In the genomic region with DNA sequence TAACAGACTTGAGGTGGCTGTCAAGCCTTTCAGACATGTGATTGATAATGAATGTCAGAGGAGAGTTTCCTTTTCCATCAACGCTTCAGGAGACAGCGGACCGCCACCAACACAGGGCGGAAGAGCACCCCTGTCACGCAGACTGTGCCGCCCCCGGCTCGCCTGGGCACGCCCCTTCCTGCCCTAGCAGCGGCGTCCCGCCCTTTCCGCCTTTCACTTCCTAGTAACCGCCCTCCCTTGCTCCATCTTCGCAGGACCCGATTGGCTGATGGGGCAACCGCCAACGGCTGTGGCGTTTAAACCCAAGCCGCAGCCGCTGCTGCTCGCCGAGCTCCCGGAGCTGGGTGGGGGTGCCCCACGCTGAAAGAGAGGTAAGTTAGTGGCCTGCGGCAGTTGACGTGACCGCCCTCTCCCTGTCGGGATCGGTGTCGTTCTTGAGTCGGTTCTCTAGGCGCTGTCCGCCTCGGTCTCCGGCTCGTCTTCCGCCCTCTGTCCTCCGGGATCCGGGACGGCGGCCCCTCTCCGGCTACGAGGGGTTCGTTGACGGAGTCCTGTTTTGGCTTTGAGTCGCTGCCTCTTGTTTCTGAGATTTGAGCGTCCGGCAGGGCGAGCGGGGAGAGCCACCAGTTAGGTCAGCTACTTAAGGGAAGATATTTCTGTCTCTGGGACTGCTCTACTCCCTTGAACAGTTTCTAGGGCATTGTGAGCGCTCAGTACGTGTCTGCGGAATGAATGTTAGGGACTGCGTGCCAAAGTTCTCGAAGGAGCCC, we compare ENCODE assay signal across 8 cellular contexts. TPM values are rescaled to one million over a fixed set of nuclear protein-coding genes. Genes with fewer than 3 reads are reported as not detected.
A peak's percentile ranks its signal among the peaks of the same experiment; 100 is the strongest.
DNase-seq lines count a peak whose midpoint lies in the region; ATAC-seq and TF ChIP-seq lines count a peak whose summit lies in the region.

A gene with protein sequence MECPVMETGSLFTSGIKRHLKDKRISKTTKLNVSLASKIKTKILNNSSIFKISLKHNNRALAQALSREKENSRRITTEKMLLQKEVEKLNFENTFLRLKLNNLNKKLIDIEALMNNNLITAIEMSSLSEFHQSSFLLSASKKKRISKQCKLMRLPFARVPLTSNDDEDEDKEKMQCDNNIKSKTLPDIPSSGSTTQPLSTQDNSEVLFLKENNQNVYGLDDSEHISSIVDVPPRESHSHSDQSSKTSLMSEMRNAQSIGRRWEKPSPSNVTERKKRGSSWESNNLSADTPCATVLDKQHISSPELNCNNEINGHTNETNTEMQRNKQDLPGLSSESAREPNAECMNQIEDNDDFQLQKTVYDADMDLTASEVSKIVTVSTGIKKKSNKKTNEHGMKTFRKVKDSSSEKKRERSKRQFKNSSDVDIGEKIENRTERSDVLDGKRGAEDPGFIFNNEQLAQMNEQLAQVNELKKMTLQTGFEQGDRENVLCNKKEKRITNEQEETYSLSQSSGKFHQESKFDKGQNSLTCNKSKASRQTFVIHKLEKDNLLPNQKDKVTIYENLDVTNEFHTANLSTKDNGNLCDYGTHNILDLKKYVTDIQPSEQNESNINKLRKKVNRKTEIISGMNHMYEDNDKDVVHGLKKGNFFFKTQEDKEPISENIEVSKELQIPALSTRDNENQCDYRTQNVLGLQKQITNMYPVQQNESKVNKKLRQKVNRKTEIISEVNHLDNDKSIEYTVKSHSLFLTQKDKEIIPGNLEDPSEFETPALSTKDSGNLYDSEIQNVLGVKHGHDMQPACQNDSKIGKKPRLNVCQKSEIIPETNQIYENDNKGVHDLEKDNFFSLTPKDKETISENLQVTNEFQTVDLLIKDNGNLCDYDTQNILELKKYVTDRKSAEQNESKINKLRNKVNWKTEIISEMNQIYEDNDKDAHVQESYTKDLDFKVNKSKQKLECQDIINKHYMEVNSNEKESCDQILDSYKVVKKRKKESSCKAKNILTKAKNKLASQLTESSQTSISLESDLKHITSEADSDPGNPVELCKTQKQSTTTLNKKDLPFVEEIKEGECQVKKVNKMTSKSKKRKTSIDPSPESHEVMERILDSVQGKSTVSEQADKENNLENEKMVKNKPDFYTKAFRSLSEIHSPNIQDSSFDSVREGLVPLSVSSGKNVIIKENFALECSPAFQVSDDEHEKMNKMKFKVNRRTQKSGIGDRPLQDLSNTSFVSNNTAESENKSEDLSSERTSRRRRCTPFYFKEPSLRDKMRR (plus strand): TSS at position 326 of the 770 bp plus-strand sequence. CDS start 6,769 bp downstream, outside the sequence.

- H3K4me3 ChIP-seq in H7 (ENCODE audit: insufficient read depth, low read depth, low read length), result peak within 1 kb of the TSS; percentile 89
- H3K4me3 ChIP-seq in Loucy (ENCODE audit: low read length, poor library complexity, severe bottlenecking), result peak within 1 kb of the TSS; percentile 94
- peak within 1 kb of the TSS; percentile 96 for H3K4me3 ChIP-seq in RWPE2 (ENCODE audit: severe bottlenecking)
- H3K4me3 ChIP-seq in naive thymus-derived CD4-positive, alpha-beta T cell (ENCODE audit: low read length), result peak within 1 kb of the TSS; percentile 74

- peaks cover 5% of the 10 kb centered on the region for H3K27me3 Mint-ChIP-seq in activated T-helper 17 cell treated with anti-CD3 and anti-CD28 coated beads, Interleukin-2, amount 50 U/mL, for 72 hours
- peaks cover 0 to 1% (median 0%) of the 10 kb centered on the region in 5 donors for H3K27me3 Mint-ChIP-seq in naive thymus-derived CD4-positive, alpha-beta T cell
- no peaks in the 10 kb centered on the region for H3K27me3 Mint-ChIP-seq in stimulated activated memory B cell treated with anti-CD40 and anti-IgM and Interleukin-4, amounts not matched to agents 10 μg/mL and 1 μg/mL and 100 μg/mL, for 72 hours

- H3K36me3 ChIP-seq in H7 (replicated peaks; ENCODE audit: control insufficient read depth, insufficient read depth, low read length) (no peaks in the 10 kb centered on the region), Loucy (ENCODE audit: insufficient read depth, low read length) (no peaks in the 10 kb centered on the region), RWPE2 (ENCODE audit: low read depth) (no peaks in the 10 kb centered on the region)
- H3K36me3 ChIP-seq in naive thymus-derived CD4-positive, alpha-beta T cell (ENCODE audit: control insufficient read depth in 2 of 3, insufficient read depth in 3 of 3, low read length in 3 of 3), result no peaks in the 10 kb centered on the region

- CTCF ChIA-PET in naive thymus-derived CD4-positive, alpha-beta T cell (lab: Charles Lee), result interaction anchor here (0.7 to 1.3 kb wide), 2 partner anchors 9 to 59 kb away, joined by 3 to 4 read pairs; no protein-coding TSS in a partner anchor

- H3F3A ChIP-seq in Loucy (ENCODE audit: low read depth), result no peaks in the 10 kb centered on the region

- H3K4me1 ChIP-seq in Loucy (ENCODE audit: insufficient read depth, low read length, poor library complexity, severe bottlenecking) (peaks cover 45% of the 10 kb centered on the region), RWPE2 (ENCODE audit: insufficient read depth, poor library complexity, severe bottlenecking) (peaks cover 27% of the 10 kb centered on the region)
- H3K4me1 ChIP-seq in naive thymus-derived CD4-positive, alpha-beta T cell (ENCODE audit: control insufficient read depth in 2 of 2, insufficient read depth in 2 of 2, low read length in 2 of 2), result peaks cover 6 to 8% of the 10 kb centered on the region in 2 donors

- H3K4me3 Mint-ChIP-seq in activated T-helper 17 cell treated with anti-CD3 and anti-CD28 coated beads, Interleukin-2, amount 50 U/mL, for 72 hours, result peak within 1 kb of the TSS; percentile 89
- H3K4me3 Mint-ChIP-seq in naive thymus-derived CD4-positive, alpha-beta T cell, result peak within 1 kb of the TSS; percentile 88 to 95 (median 92)
- peak within 1 kb of the TSS; percentile 93 for H3K4me3 Mint-ChIP-seq in stimulated activated memory B cell treated with anti-CD40 and anti-IgM and Interleukin-4, amounts not matched to agents 10 μg/mL and 1 μg/mL and 100 μg/mL, for 72 hours

- POLR2A ChIA-PET in naive thymus-derived CD4-positive, alpha-beta T cell (lab: Charles Lee), result interaction anchor here (0.5 to 3.1 kb wide), 8 partner anchors 8 to 1714 kb away, joined by 3 to 25 read pairs (median 4); partner anchors contain the start of genes ALS2, CLK1 and KCTD18

- peak; percentile 98 for DNase-seq in ELR (ENCODE audit: low read depth)
- DNase-seq in H7, result peak; percentile 94
- peak; percentile 95 for DNase-seq in RWPE2 (ENCODE audit: low spot score)
- DNase-seq in fibroblast of gingiva (ENCODE audit: low read depth), result peak; percentile 91
- DNase-seq in naive thymus-derived CD4-positive, alpha-beta T cell, result peak; percentile 84 to 95 (median 94)

- H3K27ac Mint-ChIP-seq in activated T-helper 17 cell treated with anti-CD3 and anti-CD28 coated beads, Interleukin-2, amount 50 U/mL, for 72 hours, result peak within 1 kb of the TSS; percentile 96
- peak within 1 kb of the TSS; percentile 66 to 89 (median 85) for H3K27ac Mint-ChIP-seq in naive thymus-derived CD4-positive, alpha-beta T cell
- peak within 1 kb of the TSS; percentile 86 for H3K27ac Mint-ChIP-seq in stimulated activated memory B cell treated with anti-CD40 and anti-IgM and Interleukin-4, amounts not matched to agents 10 μg/mL and 1 μg/mL and 100 μg/mL, for 72 hours

- H3K27me3 ChIP-seq in H7 (ENCODE audit: control insufficient read depth, insufficient read depth, low read length) (peaks cover 2% of the 10 kb centered on the region; the same call in 1 of the 2 replicates), Loucy (ENCODE audit: insufficient read depth, low read length, poor library complexity, severe bottlenecking) (peaks cover 44% of the 10 kb centered on the region), RWPE2 (ENCODE audit: insufficient read depth, poor library complexity, severe bottlenecking) (no peaks in the 10 kb centered on the region)
- no peaks in the 10 kb centered on the region for H3K27me3 ChIP-seq in naive thymus-derived CD4-positive, alpha-beta T cell (ENCODE audit: control insufficient read depth in 2 of 2, insufficient read depth in 2 of 2, low read length in 2 of 2)

- H3K36me3 Mint-ChIP-seq in activated T-helper 17 cell treated with anti-CD3 and anti-CD28 coated beads, Interleukin-2, amount 50 U/mL, for 72 hours (ENCODE audit: low read depth), result peaks cover 11% of the 10 kb centered on the region
- H3K36me3 Mint-ChIP-seq in naive thymus-derived CD4-positive, alpha-beta T cell, result peaks cover 0 to 4% (median 0%) of the 10 kb centered on the region in 5 donors
- H3K36me3 Mint-ChIP-seq in stimulated activated memory B cell treated with anti-CD40 and anti-IgM and Interleukin-4, amounts not matched to agents 10 μg/mL and 1 μg/mL and 100 μg/mL, for 72 hours, result no peaks in the 10 kb centered on the region

- peak within 1 kb of the TSS; percentile 91 for H3K4me2 ChIP-seq in Loucy (ENCODE audit: low read depth, low read length, poor library complexity, severe bottlenecking)

- H4K20me1 ChIP-seq in Loucy (ENCODE audit: insufficient read depth, low read length, poor library complexity, severe bottlenecking), result peaks cover 9% of the 10 kb centered on the region

- no peak; the same call in 1 of the 2 replicates for TF ChIP-seq CTCF in Loucy (conservative IDR thresholded peaks at IDR 0.05; ENCODE audit: low read length)
- TF ChIP-seq CTCF in RWPE2 (IDR thresholded peaks at IDR 0.05; ENCODE audit: poor library complexity, severe bottlenecking), result no peak

- H3K9me3 Mint-ChIP-seq in activated T-helper 17 cell treated with anti-CD3 and anti-CD28 coated beads, Interleukin-2, amount 50 U/mL, for 72 hours, result no peaks in the 10 kb centered on the region
- no peaks in the 10 kb centered on the region for H3K9me3 Mint-ChIP-seq in naive thymus-derived CD4-positive, alpha-beta T cell
- H3K9me3 Mint-ChIP-seq in stimulated activated memory B cell treated with anti-CD40 and anti-IgM and Interleukin-4, amounts not matched to agents 10 μg/mL and 1 μg/mL and 100 μg/mL, for 72 hours, result no peaks in the 10 kb centered on the region

- H2AFZ ChIP-seq in Loucy (ENCODE audit: low read length), result peak within 1 kb of the TSS; percentile 88

- peak; percentile 98 for ATAC-seq in RWPE2 (ENCODE audit: low read depth)
- peak; percentile 99 for ATAC-seq in activated T-helper 17 cell treated with anti-CD3 and anti-CD28 coated beads, Interleukin-2, amount 50 U/mL, for 72 hours (replicated peaks)
- ATAC-seq in naive thymus-derived CD4-positive, alpha-beta T cell, result peak; percentile 100
- ATAC-seq in stimulated activated memory B cell treated with anti-CD40 and anti-IgM and Interleukin-4, amounts not matched to agents 10 μg/mL and 1 μg/mL and 100 μg/mL, for 72 hours, result peak; percentile 100

- peak within 1 kb of the TSS; percentile 55 for H3K27ac ChIP-seq in RWPE2 (ENCODE audit: poor library complexity, severe bottlenecking)
- peak within 1 kb of the TSS; percentile 64 for H3K27ac ChIP-seq in naive thymus-derived CD4-positive, alpha-beta T cell (ENCODE audit: low read depth, low read length)

- H3K9me3 ChIP-seq in Loucy (ENCODE audit: insufficient read depth, low read depth, low read length) (no peaks in the 10 kb centered on the region), RWPE2 (ENCODE audit: severe bottlenecking) (no peaks in the 10 kb centered on the region)
- H3K9me3 ChIP-seq in naive thymus-derived CD4-positive, alpha-beta T cell (ENCODE audit: control insufficient read depth in 2 of 3, low read length in 3 of 3), result no peaks in the 10 kb centered on the region

- peak within 1 kb of the TSS; percentile 94 for H3K9ac ChIP-seq in Loucy (ENCODE audit: low read depth, low read length, poor library complexity, severe bottlenecking)

- H3K9me2 ChIP-seq in Loucy (replicated peaks; ENCODE audit: low read depth, low read length), result no peaks in the 10 kb centered on the region

- intact Hi-C loops in naive thymus-derived CD4-positive, alpha-beta T cell (cut with micrococcal nuclease), result loop anchor here (1.0 to 10.0 kb wide), 19 partner anchors 16 to 1739 kb away; partner anchors contain the start of genes BZW1 (in 2 of the 2), KCTD18 (in 2 of the 2), MAIP1 (in 2 of the 2) and TYW5 (in 2 of the 2)

- H3K4me1 Mint-ChIP-seq in activated T-helper 17 cell treated with anti-CD3 and anti-CD28 coated beads, Interleukin-2, amount 50 U/mL, for 72 hours, result peaks cover 17% of the 10 kb centered on the region
- H3K4me1 Mint-ChIP-seq in naive thymus-derived CD4-positive, alpha-beta T cell, result peaks cover 7 to 34% (median 9%) of the 10 kb centered on the region in 7 donors
- H3K4me1 Mint-ChIP-seq in stimulated activated memory B cell treated with anti-CD40 and anti-IgM and Interleukin-4, amounts not matched to agents 10 μg/mL and 1 μg/mL and 100 μg/mL, for 72 hours, result peaks cover 9% of the 10 kb centered on the region

- H3K79me2 ChIP-seq in Loucy (ENCODE audit: insufficient read depth, low read length), result peaks cover 49% of the 10 kb centered on the region

RNA-seq across cellular contexts. Expression of the gene that starts here (rescaled TPM):
- total RNA-seq in H7 (2014; rRNA removed; shearing (Covaris generic)), result 10.8 and 17.1 TPM in 2 replicates
- 10 to 100 TPM; 51.2 to 67.7 TPM for total RNA-seq in activated T-helper 17 cell treated with anti-CD3 and anti-CD28 coated beads, Interleukin-2, amount 50 U/mL, for 72 hours
- 10 to 100 TPM in 1 of 5 experiments, 1 to 10 TPM in 4; 1.4 to 32.3 (median 2.9) TPM for total RNA-seq in naive thymus-derived CD4-positive, alpha-beta T cell
- 1 to 10 TPM; 2.2 TPM for polyA plus RNA-seq in naive thymus-derived CD4-positive, alpha-beta T cell

Comparison
In these comparisons a context has a peak if more than half of its experiments do, and no peak if none do; other contexts are left out.
1. Peak in every context shown above with its lines: DNase-seq, ATAC-seq, H3K4me3 ChIP-seq and H3K27ac ChIP-seq.